ENCODE assay signal across 26 cellular contexts in the genomic region with DNA sequence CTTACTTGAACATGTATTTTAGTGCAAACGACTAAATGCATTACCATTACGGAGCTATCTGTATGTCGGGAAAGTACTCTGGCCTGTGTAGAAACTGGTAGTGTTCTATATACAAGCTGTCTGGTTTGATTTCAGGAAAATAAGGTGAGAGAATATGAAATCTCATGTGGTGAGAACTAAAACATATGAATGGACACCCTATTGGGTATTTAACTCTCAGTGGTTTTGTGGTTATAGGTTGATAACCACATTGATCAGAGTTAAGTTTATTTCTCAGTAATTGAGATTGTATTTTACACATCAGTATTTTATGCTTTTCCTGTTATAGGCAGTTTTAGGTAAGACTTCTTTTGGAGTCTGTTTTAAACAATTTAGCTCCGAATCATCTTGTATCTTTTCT. TPM values are rescaled to one million over a fixed set of nuclear protein-coding genes. Genes with fewer than 3 reads are reported as not detected.
DNase-seq lines count a peak whose midpoint lies in the region; ATAC-seq and TF ChIP-seq lines count a peak whose summit lies in the region.
"Had no signal": no experiment of that assay in that cellular context is flagged by ENCODE, and none has a peak within 500 bp of the region (broad histone marks: within the 10 kb centered on the region; RNA-seq: fewer than 3 reads in every experiment).

No MANE protein-coding gene starts in this region.

- no peak overlapping the region for H3K4me2 ChIP-seq in PC-3 (ENCODE audit: low read length)
- H3K4me2 ChIP-seq: PC-9 had no signal

- no peaks in the 10 kb centered on the region for H3F3A ChIP-seq in PC-3 (ENCODE audit: low read length, unreplicated experiment)

- ATAC-seq in GM18909 (IDR thresholded peaks at IDR 0.05; ENCODE audit: poor library complexity, unreplicated experiment): peak; percentile 87
- peak; percentile 95 for ATAC-seq in GM21717 (IDR thresholded peaks at IDR 0.05; ENCODE audit: unreplicated experiment)
- peak; percentile 63 for ATAC-seq in HG03196 (IDR thresholded peaks at IDR 0.05; ENCODE audit: unreplicated experiment)
- no peak for ATAC-seq in GM21737 (IDR thresholded peaks at IDR 0.05; ENCODE audit: unreplicated experiment)
- ATAC-seq in PC-3: no peak
- ATAC-seq in HG02642 (IDR thresholded peaks at IDR 0.05; ENCODE audit: poor library complexity, unreplicated experiment): no peak
- ATAC-seq: esophagus mucosa, sciatic nerve had no signal

- POLR2A ChIA-PET in PC-3 (lab: Charles Lee; ENCODE audit: unreplicated experiment): no interaction called here

- no peak for TF ChIP-seq CTCF in GM12865 (IDR thresholded peaks at IDR 0.05; ENCODE audit: insufficient read depth, low read depth, low read length, missing control alignments)
- TF ChIP-seq CTCF in PC-3 (conservative IDR thresholded peaks at IDR 0.05; ENCODE audit: low read depth, low read length): no peak

- no peaks in the 10 kb centered on the region for H3K36me3 ChIP-seq in PC-3 (ENCODE audit: low read depth, low read length)
- H3K36me3 ChIP-seq: MG63 had no signal

- no peaks in the 10 kb centered on the region for H3K79me2 ChIP-seq in PC-3 (ENCODE audit: low read length)
- H3K79me2 ChIP-seq: parathyroid adenoma had no signal

- DNase-seq in GM12865 (ENCODE audit: low read depth) (peak; percentile 21), PC-3 (no peak)
- DNase-seq in activated naive CD4-positive, alpha-beta T cell treated with anti-CD3 and anti-CD28 coated beads, Interleukin-2, amount 50 U/mL, for 16 hours: no peak
- DNase-seq: activated B cell treated with CpG ODN at 0.5 μM for 24 hours; activated CD4-positive, alpha-beta T cell treated with anti-CD3 and anti-CD28 coated beads, Interleukin-2, amount 50 U/mL, for 4 hours; activated effector memory CD4-positive, alpha-beta T cell treated with Interleukin-2 at 50 U/mL for 16 hours; DND-41; effector memory CD4-positive, alpha-beta T cell; hypothalamus; MG63; NCI-H1417; NCI-H2081 treated with DMSO at 0.1 percent for 48 hours; PC-9; SHP77; stimulated activated CD8-positive, alpha-beta memory T cell treated with anti-CD3 and anti-CD28 coated beads, Interleukin-4, amount 100 ng/mL, for 48 hours; SW 1271; trophoblast cell had no signal

- no peak overlapping the region for H2AFZ ChIP-seq in PC-3 (ENCODE audit: low read length)
- H2AFZ ChIP-seq: parathyroid adenoma, PC-9 had no signal

- no peaks in the 10 kb centered on the region for H3K27me3 ChIP-seq in PC-3 (ENCODE audit: low read length)
- H3K27me3 ChIP-seq: MG63 had no signal

- H3K9ac ChIP-seq in PC-3 (ENCODE audit: low read length): no peak overlapping the region
- H3K9ac ChIP-seq: parathyroid adenoma had no signal

- H3K9me3 ChIP-seq in PC-3 (ENCODE audit: low read length): no peaks in the 10 kb centered on the region
- H3K9me3 ChIP-seq: MG63 had no signal

- no TSS peak for BruUV-seq in PC-3 (replicated peaks; lab: Mats Ljungman, UMichigan)

- H3K9me2 ChIP-seq in PC-3 (replicated peaks; ENCODE audit: low read length): no peaks in the 10 kb centered on the region

- H4K20me1 ChIP-seq in PC-3 (ENCODE audit: low read length): no peaks in the 10 kb centered on the region

- H3K4me3 ChIP-seq in GM12865 (ENCODE audit: low read depth, low read length) (no peak overlapping the region), PC-3 (ENCODE audit: low read length) (no peak overlapping the region)
- H3K4me3 ChIP-seq: MG63, PC-9 had no signal

- intact Hi-C loops in PC-3 (cut with micrococcal nuclease): no loop called here

- no peak overlapping the region for H3K27ac ChIP-seq in PC-3 (ENCODE audit: low read length)
- H3K27ac ChIP-seq: parathyroid adenoma, PC-9 had no signal

- CTCF ChIA-PET in PC-3 (lab: Charles Lee): no interaction called here

- no peaks in the 10 kb centered on the region for H3K4me1 ChIP-seq in PC-3 (ENCODE audit: insufficient read depth, low read length)

RNA-seq across cellular contexts. Expression of a gene that starts 10.4 kb away (rescaled TPM):
- total RNA-seq in PC-3 (2014; rRNA removed): not detected in 2 replicates
- total RNA-seq: activated B cell treated with CpG ODN at 0.5 μM for 24 hours, B cell, PC-9 had no signal

Comparison
In these comparisons a context has a peak if more than half of its experiments do, and no peak if none do; other contexts are left out.
1. ATAC-seq: peak in GM18909 (single experiment), GM21717 (single experiment) and HG03196 (single experiment); none in GM21737 (single experiment), PC-3 (single experiment) and HG02642 (single experiment).